In genomic region chr6:144083172-144083571, GRCh38 we compare ENCODE assay signal across 20 cellular contexts.
"Had no signal": no experiment of that assay in that cellular context is flagged by ENCODE, and none has a peak within 500 bp of the region (broad histone marks: within the 10 kb centered on the region; RNA-seq: fewer than 3 reads in every experiment).

No MANE protein-coding gene starts in this region.

- H3K27ac Mint-ChIP-seq: activated naive CD4-positive, alpha-beta T cell treated with anti-CD3 and anti-CD28 coated beads for 36 hours; activated naive CD8-positive, alpha-beta T cell treated with anti-CD3 and anti-CD28 coated beads, Interleukin-2, amount 50 U/mL, for 24 hours; memory B cell had no signal

- H3K9me3 Mint-ChIP-seq: activated naive CD4-positive, alpha-beta T cell treated with anti-CD3 and anti-CD28 coated beads for 36 hours; activated naive CD8-positive, alpha-beta T cell treated with anti-CD3 and anti-CD28 coated beads, Interleukin-2, amount 50 U/mL, for 24 hours; activated T-cell treated with anti-CD3 and anti-CD28 coated beads, Interleukin-2, amount 50 U/mL, for 4 hours; central memory CD8-positive, alpha-beta T cell; memory B cell; naive B cell; neural crest cell had no signal

- H3K4me3 Mint-ChIP-seq: activated naive CD4-positive, alpha-beta T cell treated with anti-CD3 and anti-CD28 coated beads for 36 hours; activated naive CD8-positive, alpha-beta T cell treated with anti-CD3 and anti-CD28 coated beads, Interleukin-2, amount 50 U/mL, for 24 hours; activated T-cell treated with anti-CD3 and anti-CD28 coated beads, Interleukin-2, amount 50 U/mL, for 4 hours; central memory CD8-positive, alpha-beta T cell; memory B cell; naive B cell; neural crest cell had no signal

- H3K9me3 ChIP-seq: mucosa of descending colon, tibial nerve had no signal

- H3K4me1 Mint-ChIP-seq: central memory CD8-positive, alpha-beta T cell; neural crest cell had no signal

- H3K27ac ChIP-seq: brain microvascular endothelial cell, coronary artery, foreskin keratinocyte, hepatocyte, tibial nerve had no signal

- H3K27me3 Mint-ChIP-seq: activated naive CD8-positive, alpha-beta T cell treated with anti-CD3 and anti-CD28 coated beads, Interleukin-2, amount 50 U/mL, for 24 hours; central memory CD8-positive, alpha-beta T cell; memory B cell; naive B cell had no signal

- H3K4me3 ChIP-seq: coronary artery, hepatocyte, mucosa of descending colon, tibial nerve had no signal

- H3K27me3 ChIP-seq: brain microvascular endothelial cell, foreskin keratinocyte, hepatocyte, tibial nerve had no signal

- DNase-seq: activated CD4-positive, alpha-beta T cell treated with anti-CD3 and anti-CD28 coated beads, Interleukin-2, amount 50 U/mL, for 1 hour; activated CD4-positive, CD25-positive, alpha-beta regulatory T cell treated with anti-CD3 and anti-CD28 coated beads, Interleukin-2, amount 50 U/mL, for 72 hours; activated CD8-positive, alpha-beta memory T cell treated with anti-CD3 and anti-CD28 coated beads, Interleukin-2, amount 50 U/mL, for 4 hours; activated naive CD4-positive, alpha-beta T cell treated with anti-CD3 and anti-CD28 coated beads for 36 hours; activated naive CD8-positive, alpha-beta T cell treated with anti-CD3 and anti-CD28 coated beads, Interleukin-2, amount 50 U/mL, for 24 hours; activated T-cell treated with anti-CD3 and anti-CD28 coated beads, Interleukin-2, amount 50 U/mL, for 4 hours; anterior cingulate cortex; brain microvascular endothelial cell; foreskin keratinocyte; mucosa of descending colon; naive B cell; retina; stimulated activated CD8-positive, alpha-beta memory T cell treated with anti-CD3 and anti-CD28 coated beads, Interleukin-4, amount 100 ng/mL, for 48 hours; stimulated activated naive CD8-positive, alpha-beta T cell treated with anti-CD3 and anti-CD28 coated beads, Interleukin-15, Interleukin-2, amounts not matched to agents 100 U/mL and 50 U/mL, for 24 hours had no signal

- H3K4me1 ChIP-seq: foreskin keratinocyte, tibial nerve had no signal

- H3K36me3 ChIP-seq: brain microvascular endothelial cell had no signal

- ATAC-seq: activated naive CD8-positive, alpha-beta T cell treated with anti-CD3 and anti-CD28 coated beads, Interleukin-2, amount 50 U/mL, for 24 hours; activated T-cell treated with anti-CD3 and anti-CD28 coated beads, Interleukin-2, amount 50 U/mL, for 4 hours; foreskin keratinocyte; mucosa of descending colon; stimulated activated naive CD8-positive, alpha-beta T cell treated with anti-CD3 and anti-CD28 coated beads, Interleukin-15, Interleukin-2, amounts not matched to agents 100 U/mL and 50 U/mL, for 24 hours had no signal
